14 cellular contexts compared by ENCODE assay signal in the genomic region with DNA sequence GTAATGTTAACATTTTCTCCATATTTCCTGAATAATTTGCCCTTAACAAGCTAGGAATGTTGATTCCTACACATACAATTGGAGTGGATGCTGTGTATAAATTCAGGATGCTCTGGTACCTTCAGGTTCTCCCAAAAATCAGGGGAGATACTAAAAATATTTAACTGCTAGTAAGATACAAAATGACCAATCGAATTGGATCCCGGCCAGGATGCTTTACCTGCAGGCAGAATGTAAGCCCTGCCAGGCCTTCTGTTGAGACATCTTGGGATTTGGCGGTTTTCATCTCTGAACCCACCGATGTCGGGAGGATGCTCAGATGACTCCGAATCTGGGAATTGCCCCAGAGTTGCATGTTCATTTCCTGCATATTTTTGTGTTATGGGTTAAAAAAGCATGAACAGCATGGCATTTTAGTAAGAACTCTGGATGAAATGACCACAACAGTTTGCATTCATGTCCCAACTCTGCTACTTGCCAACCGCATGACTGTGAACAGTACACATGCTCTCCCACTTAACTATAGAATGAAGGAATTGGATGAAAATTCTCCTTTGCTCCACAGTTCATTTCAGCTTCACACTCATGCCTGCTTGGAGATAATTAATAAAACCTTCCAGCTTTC.
"Had no signal": no experiment of that assay in that cellular context is flagged by ENCODE, and none has a peak within 500 bp of the region (broad histone marks: within the 10 kb centered on the region; RNA-seq: fewer than 3 reads in every experiment).

No MANE protein-coding gene starts in this region.

- H3K27ac ChIP-seq: gastrocnemius medialis, heart right ventricle, neural progenitor cell, ovary had no signal

- H3K27ac Mint-ChIP-seq: endodermal cell, natural killer cell, neural progenitor cell had no signal

- DNase-seq: dermis blood vessel endothelial cell; endodermal cell; erythroblast; gastrocnemius medialis; heart right ventricle; kidney glomerular epithelial cell; natural killer cell; ovary; right cardiac atrium; stimulated activated CD4-positive, alpha-beta T cell treated with anti-CD3 and anti-CD28 coated beads, Interleukin-2, amount 100 ng/mL, for 48 hours; stimulated activated naive CD4-positive, alpha-beta T cell treated with Interleukin-2 at 50 U/mL for 16 hours; trophoblast cell had no signal

- H3K36me3 ChIP-seq: gastrocnemius medialis, heart right ventricle, neural progenitor cell, ovary had no signal

- H3K4me1 Mint-ChIP-seq: natural killer cell, neural progenitor cell had no signal

- H3K4me1 ChIP-seq: neural progenitor cell had no signal

- H3K4me3 ChIP-seq: gastrocnemius medialis, heart right ventricle, neural progenitor cell, ovary, smooth muscle cell had no signal

- H3K4me3 Mint-ChIP-seq: endodermal cell, natural killer cell, neural progenitor cell had no signal

- H3K9ac ChIP-seq: neural progenitor cell had no signal

- ATAC-seq: gastrocnemius medialis, natural killer cell had no signal

- H3K27me3 ChIP-seq: gastrocnemius medialis, heart right ventricle, neural progenitor cell, ovary had no signal

- H3K9me3 ChIP-seq: gastrocnemius medialis, heart right ventricle, ovary had no signal

- H3K9me3 Mint-ChIP-seq: endodermal cell, natural killer cell, neural progenitor cell had no signal

- H3K36me3 Mint-ChIP-seq: natural killer cell, neural progenitor cell had no signal
